ENCODE assay signal across 1 cellular context in genomic region chr10:58334817-58335305, GRCh38.
TF ChIP-seq lines count a peak whose summit lies in the region.

Gene UBE2D1 (plus strand): TSS chr10:58335006. CDS start chr10:58335202, 196 bp downstream.

TF ChIP-seq in K562, 482 proteins besides CTCF, POLR2A, EP300 and RAD21 (continued from another document and continues in another):
- TF ChIP-seq ZNF609 (CRISPR knock-in tag; IDR thresholded peaks at IDR 0.05; ENCODE audit: borderline replicate concordance) (no peak), BRCA1 (IDR thresholded peaks at IDR 0.05) (no peak), BRCA1 (CRISPR knock-in tag; IDR thresholded peaks at IDR 0.05) (no peak), TAF7 (tag; IDR thresholded peaks at IDR 0.05) (peak; percentile 27; the same call in 1 of the 2 replicates), RHOXF2B (CRISPR knock-in tag; conservative IDR thresholded peaks at IDR 0.05) (no peak), CXXC5 (CRISPR knock-in tag; IDR thresholded peaks at IDR 0.05) (peak; percentile 88), IRF2 (CRISPR knock-in tag; IDR thresholded peaks at IDR 0.05) (no peak), MCM7 (IDR thresholded peaks at IDR 0.05) (no peak), ETV5 (CRISPR knock-in tag; IDR thresholded peaks at IDR 0.05; ENCODE audit: low read depth) (0 out of 2 replicates have a peak, but pooled peaks have one; percentile 61), SIN3A (IDR thresholded peaks at IDR 0.05; ENCODE audit: borderline replicate concordance in 2 of 2, control insufficient read depth in 1 of 2, low read depth in 2 of 2, low read length in 2 of 2) (peak; percentile 36 to 67; a peak in 2 of 4 replicates), FOXJ3 (CRISPR knock-in tag; IDR thresholded peaks at IDR 0.05) (no peak), ZNF436 (CRISPR knock-in tag; IDR thresholded peaks at IDR 0.05) (no peak), ARID2 (IDR thresholded peaks at IDR 0.05) (no peak), JUND (IDR thresholded peaks at IDR 0.05; ENCODE audit: borderline replicate concordance, low read depth, low read length) (0 out of 2 replicates have a peak, but pooled peaks have one; percentile 43), JUND (tag; IDR thresholded peaks at IDR 0.05; ENCODE audit: borderline replicate concordance, low read depth, low read length) (no peak; the same call in 2 of the 3 replicates), NR2C2 (CRISPR knock-in tag; IDR thresholded peaks at IDR 0.05) (no peak), NR2C2 (tag; IDR thresholded peaks at IDR 0.05) (peak; percentile 81), ZNF143 (CRISPR knock-in tag; IDR thresholded peaks at IDR 0.05) (peak; percentile 83), ZNF280B (CRISPR knock-in tag; IDR thresholded peaks at IDR 0.05) (no peak), HMGN3 (IDR thresholded peaks at IDR 0.05; ENCODE audit: borderline replicate concordance, extremely low read depth, insufficient read length, low read depth, low read length) (peak; percentile 69), POLR2AphosphoS5 (IDR thresholded peaks at IDR 0.05; ENCODE audit: control insufficient read depth, insufficient read depth, low read depth, low read length) (peak; percentile 86), SMARCA4 (IDR thresholded peaks at IDR 0.05) (no peak), PCBP1 (IDR thresholded peaks at IDR 0.05; ENCODE audit: low read depth, low read length, poor library complexity, severe bottlenecking) (peak; percentile 92), ZC3H8 (IDR thresholded peaks at IDR 0.05) (no peak)
- TF ChIP-seq, protein P1, sequence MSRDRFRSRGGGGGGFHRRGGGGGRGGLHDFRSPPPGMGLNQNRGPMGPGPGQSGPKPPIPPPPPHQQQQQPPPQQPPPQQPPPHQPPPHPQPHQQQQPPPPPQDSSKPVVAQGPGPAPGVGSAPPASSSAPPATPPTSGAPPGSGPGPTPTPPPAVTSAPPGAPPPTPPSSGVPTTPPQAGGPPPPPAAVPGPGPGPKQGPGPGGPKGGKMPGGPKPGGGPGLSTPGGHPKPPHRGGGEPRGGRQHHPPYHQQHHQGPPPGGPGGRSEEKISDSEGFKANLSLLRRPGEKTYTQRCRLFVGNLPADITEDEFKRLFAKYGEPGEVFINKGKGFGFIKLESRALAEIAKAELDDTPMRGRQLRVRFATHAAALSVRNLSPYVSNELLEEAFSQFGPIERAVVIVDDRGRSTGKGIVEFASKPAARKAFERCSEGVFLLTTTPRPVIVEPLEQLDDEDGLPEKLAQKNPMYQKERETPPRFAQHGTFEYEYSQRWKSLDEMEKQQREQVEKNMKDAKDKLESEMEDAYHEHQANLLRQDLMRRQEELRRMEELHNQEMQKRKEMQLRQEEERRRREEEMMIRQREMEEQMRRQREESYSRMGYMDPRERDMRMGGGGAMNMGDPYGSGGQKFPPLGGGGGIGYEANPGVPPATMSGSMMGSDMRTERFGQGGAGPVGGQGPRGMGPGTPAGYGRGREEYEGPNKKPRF (IDR thresholded peaks at IDR 0.05; ENCODE audit: low read depth, low read length) = no peak
- TF ChIP-seq, protein P2, sequence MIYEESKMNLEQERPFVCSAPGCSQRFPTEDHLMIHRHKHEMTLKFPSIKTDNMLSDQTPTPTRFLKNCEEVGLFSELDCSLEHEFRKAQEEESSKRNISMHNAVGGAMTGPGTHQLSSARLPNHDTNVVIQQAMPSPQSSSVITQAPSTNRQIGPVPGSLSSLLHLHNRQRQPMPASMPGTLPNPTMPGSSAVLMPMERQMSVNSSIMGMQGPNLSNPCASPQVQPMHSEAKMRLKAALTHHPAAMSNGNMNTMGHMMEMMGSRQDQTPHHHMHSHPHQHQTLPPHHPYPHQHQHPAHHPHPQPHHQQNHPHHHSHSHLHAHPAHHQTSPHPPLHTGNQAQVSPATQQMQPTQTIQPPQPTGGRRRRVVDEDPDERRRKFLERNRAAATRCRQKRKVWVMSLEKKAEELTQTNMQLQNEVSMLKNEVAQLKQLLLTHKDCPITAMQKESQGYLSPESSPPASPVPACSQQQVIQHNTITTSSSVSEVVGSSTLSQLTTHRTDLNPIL (CRISPR knock-in tag; IDR thresholded peaks at IDR 0.05) = no peak
- TF ChIP-seq, protein P3, sequence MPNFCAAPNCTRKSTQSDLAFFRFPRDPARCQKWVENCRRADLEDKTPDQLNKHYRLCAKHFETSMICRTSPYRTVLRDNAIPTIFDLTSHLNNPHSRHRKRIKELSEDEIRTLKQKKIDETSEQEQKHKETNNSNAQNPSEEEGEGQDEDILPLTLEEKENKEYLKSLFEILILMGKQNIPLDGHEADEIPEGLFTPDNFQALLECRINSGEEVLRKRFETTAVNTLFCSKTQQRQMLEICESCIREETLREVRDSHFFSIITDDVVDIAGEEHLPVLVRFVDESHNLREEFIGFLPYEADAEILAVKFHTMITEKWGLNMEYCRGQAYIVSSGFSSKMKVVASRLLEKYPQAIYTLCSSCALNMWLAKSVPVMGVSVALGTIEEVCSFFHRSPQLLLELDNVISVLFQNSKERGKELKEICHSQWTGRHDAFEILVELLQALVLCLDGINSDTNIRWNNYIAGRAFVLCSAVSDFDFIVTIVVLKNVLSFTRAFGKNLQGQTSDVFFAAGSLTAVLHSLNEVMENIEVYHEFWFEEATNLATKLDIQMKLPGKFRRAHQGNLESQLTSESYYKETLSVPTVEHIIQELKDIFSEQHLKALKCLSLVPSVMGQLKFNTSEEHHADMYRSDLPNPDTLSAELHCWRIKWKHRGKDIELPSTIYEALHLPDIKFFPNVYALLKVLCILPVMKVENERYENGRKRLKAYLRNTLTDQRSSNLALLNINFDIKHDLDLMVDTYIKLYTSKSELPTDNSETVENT (CRISPR knock-in tag; IDR thresholded peaks at IDR 0.05) = peak; percentile 82; the same call in 1 of the 2 replicates
- TF ChIP-seq, protein P4, sequence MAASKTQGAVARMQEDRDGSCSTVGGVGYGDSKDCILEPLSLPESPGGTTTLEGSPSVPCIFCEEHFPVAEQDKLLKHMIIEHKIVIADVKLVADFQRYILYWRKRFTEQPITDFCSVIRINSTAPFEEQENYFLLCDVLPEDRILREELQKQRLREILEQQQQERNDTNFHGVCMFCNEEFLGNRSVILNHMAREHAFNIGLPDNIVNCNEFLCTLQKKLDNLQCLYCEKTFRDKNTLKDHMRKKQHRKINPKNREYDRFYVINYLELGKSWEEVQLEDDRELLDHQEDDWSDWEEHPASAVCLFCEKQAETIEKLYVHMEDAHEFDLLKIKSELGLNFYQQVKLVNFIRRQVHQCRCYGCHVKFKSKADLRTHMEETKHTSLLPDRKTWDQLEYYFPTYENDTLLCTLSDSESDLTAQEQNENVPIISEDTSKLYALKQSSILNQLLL (CRISPR knock-in tag; IDR thresholded peaks at IDR 0.05; ENCODE audit: borderline replicate concordance) = no peak
- TF ChIP-seq, protein P5, sequence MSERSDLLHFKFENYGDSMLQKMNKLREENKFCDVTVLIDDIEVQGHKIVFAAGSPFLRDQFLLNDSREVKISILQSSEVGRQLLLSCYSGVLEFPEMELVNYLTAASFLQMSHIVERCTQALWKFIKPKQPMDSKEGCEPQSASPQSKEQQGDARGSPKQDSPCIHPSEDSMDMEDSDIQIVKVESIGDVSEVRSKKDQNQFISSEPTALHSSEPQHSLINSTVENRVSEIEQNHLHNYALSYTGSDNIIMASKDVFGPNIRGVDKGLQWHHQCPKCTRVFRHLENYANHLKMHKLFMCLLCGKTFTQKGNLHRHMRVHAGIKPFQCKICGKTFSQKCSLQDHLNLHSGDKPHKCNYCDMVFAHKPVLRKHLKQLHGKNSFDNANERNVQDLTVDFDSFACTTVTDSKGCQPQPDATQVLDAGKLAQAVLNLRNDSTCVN (CRISPR knock-in tag; IDR thresholded peaks at IDR 0.05) = no peak
- TF ChIP-seq, protein P6, sequence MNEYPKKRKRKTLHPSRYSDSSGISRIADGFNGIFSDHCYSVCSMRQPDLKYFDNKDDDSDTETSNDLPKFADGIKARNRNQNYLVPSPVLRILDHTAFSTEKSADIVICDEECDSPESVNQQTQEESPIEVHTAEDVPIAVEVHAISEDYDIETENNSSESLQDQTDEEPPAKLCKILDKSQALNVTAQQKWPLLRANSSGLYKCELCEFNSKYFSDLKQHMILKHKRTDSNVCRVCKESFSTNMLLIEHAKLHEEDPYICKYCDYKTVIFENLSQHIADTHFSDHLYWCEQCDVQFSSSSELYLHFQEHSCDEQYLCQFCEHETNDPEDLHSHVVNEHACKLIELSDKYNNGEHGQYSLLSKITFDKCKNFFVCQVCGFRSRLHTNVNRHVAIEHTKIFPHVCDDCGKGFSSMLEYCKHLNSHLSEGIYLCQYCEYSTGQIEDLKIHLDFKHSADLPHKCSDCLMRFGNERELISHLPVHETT (CRISPR knock-in tag; conservative IDR thresholded peaks at IDR 0.05 in 1 of 2, IDR thresholded peaks at IDR 0.05 in 1 of 2) = no peak
- TF ChIP-seq, protein P7, sequence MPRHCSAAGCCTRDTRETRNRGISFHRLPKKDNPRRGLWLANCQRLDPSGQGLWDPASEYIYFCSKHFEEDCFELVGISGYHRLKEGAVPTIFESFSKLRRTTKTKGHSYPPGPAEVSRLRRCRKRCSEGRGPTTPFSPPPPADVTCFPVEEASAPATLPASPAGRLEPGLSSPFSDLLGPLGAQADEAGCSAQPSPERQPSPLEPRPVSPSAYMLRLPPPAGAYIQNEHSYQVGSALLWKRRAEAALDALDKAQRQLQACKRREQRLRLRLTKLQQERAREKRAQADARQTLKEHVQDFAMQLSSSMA (CRISPR knock-in tag; IDR thresholded peaks at IDR 0.05) = no peak
- TF ChIP-seq, protein P8, sequence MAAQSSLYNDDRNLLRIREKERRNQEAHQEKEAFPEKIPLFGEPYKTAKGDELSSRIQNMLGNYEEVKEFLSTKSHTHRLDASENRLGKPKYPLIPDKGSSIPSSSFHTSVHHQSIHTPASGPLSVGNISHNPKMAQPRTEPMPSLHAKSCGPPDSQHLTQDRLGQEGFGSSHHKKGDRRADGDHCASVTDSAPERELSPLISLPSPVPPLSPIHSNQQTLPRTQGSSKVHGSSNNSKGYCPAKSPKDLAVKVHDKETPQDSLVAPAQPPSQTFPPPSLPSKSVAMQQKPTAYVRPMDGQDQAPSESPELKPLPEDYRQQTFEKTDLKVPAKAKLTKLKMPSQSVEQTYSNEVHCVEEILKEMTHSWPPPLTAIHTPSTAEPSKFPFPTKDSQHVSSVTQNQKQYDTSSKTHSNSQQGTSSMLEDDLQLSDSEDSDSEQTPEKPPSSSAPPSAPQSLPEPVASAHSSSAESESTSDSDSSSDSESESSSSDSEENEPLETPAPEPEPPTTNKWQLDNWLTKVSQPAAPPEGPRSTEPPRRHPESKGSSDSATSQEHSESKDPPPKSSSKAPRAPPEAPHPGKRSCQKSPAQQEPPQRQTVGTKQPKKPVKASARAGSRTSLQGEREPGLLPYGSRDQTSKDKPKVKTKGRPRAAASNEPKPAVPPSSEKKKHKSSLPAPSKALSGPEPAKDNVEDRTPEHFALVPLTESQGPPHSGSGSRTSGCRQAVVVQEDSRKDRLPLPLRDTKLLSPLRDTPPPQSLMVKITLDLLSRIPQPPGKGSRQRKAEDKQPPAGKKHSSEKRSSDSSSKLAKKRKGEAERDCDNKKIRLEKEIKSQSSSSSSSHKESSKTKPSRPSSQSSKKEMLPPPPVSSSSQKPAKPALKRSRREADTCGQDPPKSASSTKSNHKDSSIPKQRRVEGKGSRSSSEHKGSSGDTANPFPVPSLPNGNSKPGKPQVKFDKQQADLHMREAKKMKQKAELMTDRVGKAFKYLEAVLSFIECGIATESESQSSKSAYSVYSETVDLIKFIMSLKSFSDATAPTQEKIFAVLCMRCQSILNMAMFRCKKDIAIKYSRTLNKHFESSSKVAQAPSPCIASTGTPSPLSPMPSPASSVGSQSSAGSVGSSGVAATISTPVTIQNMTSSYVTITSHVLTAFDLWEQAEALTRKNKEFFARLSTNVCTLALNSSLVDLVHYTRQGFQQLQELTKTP (IDR thresholded peaks at IDR 0.05; ENCODE audit: low read depth in 1 of 2, partially characterized antibody in 2 of 2) = peak in 1 of 2 experiments; percentile 92
